20 cellular contexts compared by ENCODE assay signal in genomic region chr5:93294184-93294583, GRCh38.
A peak's percentile ranks its signal among the peaks of the same experiment; 100 is the strongest.
DNase-seq lines count a peak whose midpoint lies in the region; FAIRE-seq and TF ChIP-seq lines count a peak whose summit lies in the region.
"Had no signal": no experiment of that assay in that cellular context is flagged by ENCODE, and none has a peak within 500 bp of the region (broad histone marks: within the 10 kb centered on the region; RNA-seq: fewer than 3 reads in every experiment).

No MANE protein-coding gene starts in this region.

- DNase-seq in ELR (ENCODE audit: low read depth) (peak; percentile 93), M059J (ENCODE audit: low read depth) (peak; percentile 94), bronchial epithelial cell (ENCODE audit: low read depth) (peak; percentile 94), kidney tubule cell (ENCODE audit: low spot score) (peak; percentile 59), epidermal melanocyte (ENCODE audit: insufficient read length, low spot score) (no peak), NCI-H526 treated with DMSO at 0.1 percent for 48 hours (lab: John Stamatoyannopoulos, UW) (no peak)
- DNase-seq in activated T-helper 2 cell treated with anti-CD3 and anti-CD28 coated beads, Interferon-gamma antibody, Interleukin-2, Interleukin-4, amounts not matched to agents 10 μg/mL and 5 μg/mL and 100 μg/mL, durations not matched to agents 14 hours and 24 hours and 36 hours (ENCODE audit: low spot score), result no peak
- no peak for DNase-seq in activated T-cell treated with anti-CD3 and anti-CD28 coated beads, Interleukin-2, amount 50 U/mL, for 48 hours
- DNase-seq: activated CD4-positive, CD25-positive, alpha-beta regulatory T cell treated with anti-CD3 and anti-CD28 coated beads, Interleukin-2, amount 50 U/mL, for 72 hours; cortex of kidney; DMS 273 treated with DMSO at 0.1 percent for 48 hours; NCI-H1436 treated with DMSO at 0.1 percent for 48 hours; NCI-H345; retina; SHP77; T-helper 2 cell had no signal

- no peak overlapping the region for H3K4me3 ChIP-seq in bronchial epithelial cell (ENCODE audit: low read depth, low read length)
- H3K4me3 ChIP-seq: BLaER1 treated with 17β-estradiol and CSF1 and Interleukin-3, amounts not matched to agents 10 nM and 100 nM; hepatocyte; tibial nerve had no signal

- TF ChIP-seq CTCF in bronchial epithelial cell (IDR thresholded peaks at IDR 0.05; ENCODE audit: insufficient read depth, low read length, severe bottlenecking), result no peak

- H3K4me1 Mint-ChIP-seq in activated T-helper 2 cell treated with anti-CD3 and anti-CD28 coated beads, Interferon-gamma antibody, Interleukin-2, Interleukin-4, amounts not matched to agents 10 μg/mL and 5 μg/mL and 100 μg/mL, durations not matched to agents 14 hours and 24 hours and 36 hours (ENCODE audit: low read depth), result no peaks in the 10 kb centered on the region
- H3K4me1 Mint-ChIP-seq: stimulated activated memory B cell treated with anti-CD40 and anti-IgM and Interleukin-4, amounts not matched to agents 10 μg/mL and 1 μg/mL and 100 μg/mL, for 72 hours had no signal

- no peak overlapping the region for H3K27ac Mint-ChIP-seq in activated T-helper 2 cell treated with anti-CD3 and anti-CD28 coated beads, Interferon-gamma antibody, Interleukin-2, Interleukin-4, amounts not matched to agents 10 μg/mL and 5 μg/mL and 100 μg/mL, durations not matched to agents 14 hours and 24 hours and 36 hours
- H3K27ac Mint-ChIP-seq: stimulated activated memory B cell treated with anti-CD40 and anti-IgM and Interleukin-4, amounts not matched to agents 10 μg/mL and 1 μg/mL and 100 μg/mL, for 72 hours had no signal

- no peak overlapping the region for H3K4me3 Mint-ChIP-seq in activated T-helper 2 cell treated with anti-CD3 and anti-CD28 coated beads, Interferon-gamma antibody, Interleukin-2, Interleukin-4, amounts not matched to agents 10 μg/mL and 5 μg/mL and 100 μg/mL, durations not matched to agents 14 hours and 24 hours and 36 hours (ENCODE audit: low read depth)
- H3K4me3 Mint-ChIP-seq: stimulated activated memory B cell treated with anti-CD40 and anti-IgM and Interleukin-4, amounts not matched to agents 10 μg/mL and 1 μg/mL and 100 μg/mL, for 72 hours had no signal

- intact Hi-C loops in activated T-helper 2 cell treated with anti-CD3 and anti-CD28 coated beads, Interferon-gamma antibody, Interleukin-2, Interleukin-4, amounts not matched to agents 10 μg/mL and 5 μg/mL and 100 μg/mL, durations not matched to agents 14 hours and 24 hours and 36 hours (cut with micrococcal nuclease), result no loop called here

- H3K9me3 Mint-ChIP-seq in activated T-helper 2 cell treated with anti-CD3 and anti-CD28 coated beads, Interferon-gamma antibody, Interleukin-2, Interleukin-4, amounts not matched to agents 10 μg/mL and 5 μg/mL and 100 μg/mL, durations not matched to agents 14 hours and 24 hours and 36 hours, result no peaks in the 10 kb centered on the region

- no peaks in the 10 kb centered on the region for H3K36me3 ChIP-seq in bronchial epithelial cell (ENCODE audit: control insufficient read depth, insufficient read depth, low read length)
- H3K36me3 ChIP-seq: BLaER1 treated with 17β-estradiol and CSF1 and Interleukin-3, amounts not matched to agents 10 nM and 100 nM; tibial nerve had no signal

- no peaks in the 10 kb centered on the region for H3K27me3 Mint-ChIP-seq in activated T-helper 2 cell treated with anti-CD3 and anti-CD28 coated beads, Interferon-gamma antibody, Interleukin-2, Interleukin-4, amounts not matched to agents 10 μg/mL and 5 μg/mL and 100 μg/mL, durations not matched to agents 14 hours and 24 hours and 36 hours (ENCODE audit: low read depth)
- H3K27me3 Mint-ChIP-seq: stimulated activated memory B cell treated with anti-CD40 and anti-IgM and Interleukin-4, amounts not matched to agents 10 μg/mL and 1 μg/mL and 100 μg/mL, for 72 hours had no signal

- H3K27me3 ChIP-seq in bronchial epithelial cell (ENCODE audit: control insufficient read depth, insufficient read depth, low read length), result no peaks in the 10 kb centered on the region
- H3K27me3 ChIP-seq: BLaER1 treated with 17β-estradiol and CSF1 and Interleukin-3, amounts not matched to agents 10 nM and 100 nM; hepatocyte; tibial nerve had no signal

- no peak for FAIRE-seq in bronchial epithelial cell (lab: Jason Lieb, UNC)

- H3K36me3 Mint-ChIP-seq in activated T-helper 2 cell treated with anti-CD3 and anti-CD28 coated beads, Interferon-gamma antibody, Interleukin-2, Interleukin-4, amounts not matched to agents 10 μg/mL and 5 μg/mL and 100 μg/mL, durations not matched to agents 14 hours and 24 hours and 36 hours (ENCODE audit: low read depth), result no peaks in the 10 kb centered on the region
- H3K36me3 Mint-ChIP-seq: stimulated activated memory B cell treated with anti-CD40 and anti-IgM and Interleukin-4, amounts not matched to agents 10 μg/mL and 1 μg/mL and 100 μg/mL, for 72 hours had no signal

Comparison
In these comparisons a context has a peak if more than half of its experiments do, and no peak if none do; other contexts are left out.
1. DNase-seq: peak in ELR (single experiment), M059J (single experiment), bronchial epithelial cell (single experiment) and kidney tubule cell (single experiment); none in epidermal melanocyte (single experiment), activated T-helper 2 cell treated with anti-CD3 and anti-CD28 coated beads, Interferon-gamma antibody, Interleukin-2, Interleukin-4, amounts not matched to agents 10 μg/mL and 5 μg/mL and 100 μg/mL, durations not matched to agents 14 hours and 24 hours and 36 hours (single experiment), activated T-cell treated with anti-CD3 and anti-CD28 coated beads, Interleukin-2, amount 50 U/mL, for 48 hours (0 of 2) and NCI-H526 treated with DMSO at 0.1 percent for 48 hours (single experiment).